Comparison of ENCODE assay signal across 24 cellular contexts in genomic region chr1:214719207-214719606, GRCh38.
DNase-seq lines count a peak whose midpoint lies in the region; ATAC-seq, FAIRE-seq and TF ChIP-seq lines count a peak whose summit lies in the region.
"Had no signal": no experiment of that assay in that cellular context is flagged by ENCODE, and none has a peak within 500 bp of the region (broad histone marks: within the 10 kb centered on the region; RNA-seq: fewer than 3 reads in every experiment).

No MANE protein-coding gene starts in this region.

- POLR2A ChIA-PET in GM12878 (lab: Charles Lee) = no interaction called here

- H3K27me3 Mint-ChIP-seq in H9 (ENCODE audit: low read depth) (no peaks in the 10 kb centered on the region), neural progenitor cell (ENCODE audit: insufficient read depth, low read depth) (peaks cover 2% of the 10 kb centered on the region)
- H3K27me3 Mint-ChIP-seq: activated naive CD8-positive, alpha-beta T cell treated with anti-CD3 and anti-CD28 coated beads, Interleukin-2, amount 10 ng/mL, durations not matched to agents 7 days and 5 days had no signal

- H2AK5ac ChIP-seq in H9 (ENCODE audit: insufficient read length, low read length) = no peak overlapping the region

- TF ChIP-seq CTCF in H9 (conservative IDR thresholded peaks at IDR 0.05) = peak; percentile 51
- peak; percentile 26; the same call in 1 of the 2 replicates for TF ChIP-seq CTCF in Loucy (conservative IDR thresholded peaks at IDR 0.05; ENCODE audit: low read length)
- TF ChIP-seq CTCF in GM12878 (IDR thresholded peaks at IDR 0.05 in 2 of 3, conservative IDR thresholded peaks at IDR 0.05 in 1 of 3; ENCODE audit: control insufficient read depth in 2 of 3, extremely low read depth in 1 of 3, insufficient read depth in 1 of 3, low read depth in 3 of 3, low read length in 3 of 3) = no peak
- TF ChIP-seq CTCF in neural progenitor cell (IDR thresholded peaks at IDR 0.05) = peak; percentile 41

- WGBS in H9 (ENCODE audit: extremely low coverage, insufficient read length, low lambda C conversion rate) = no CpG with 5 or more reads among the region's 4 CpGs
- WGBS in GM12878 (ENCODE audit: insufficient coverage, insufficient replicate concordance, low lambda C conversion rate, missing lambda C conversion rate) = 26% methylated on average over 4 of the region's 4 CpGs

- no peak for FAIRE-seq in GM12878 (lab: Jason Lieb, UNC)
- FAIRE-seq: endometrium, H1 had no signal

- no peak overlapping the region for H2BK15ac ChIP-seq in H9 (ENCODE audit: low read depth, low read length)

- no peak overlapping the region for H2BK20ac ChIP-seq in H9 (ENCODE audit: low read depth, low read length, poor library complexity, severe bottlenecking)

- no peak overlapping the region for H4K5ac ChIP-seq in H9 (ENCODE audit: insufficient read length, low read depth, low read length)

- no peaks in the 10 kb centered on the region for H3K36me3 ChIP-seq in Loucy (ENCODE audit: insufficient read depth, low read length)
- no peaks in the 10 kb centered on the region for H3K36me3 ChIP-seq in GM12878 (ENCODE audit: control insufficient read depth in 2 of 2, insufficient read depth in 2 of 2, low read length in 1 of 2)
- H3K36me3 ChIP-seq in neural progenitor cell = no peaks in the 10 kb centered on the region
- H3K36me3 ChIP-seq: breast epithelium, left ventricle myocardium inferior, right atrium auricular region had no signal

- peaks cover 2 to 7% of the 10 kb centered on the region in 2 experiments; a peak in 2 of 5 replicates for H3K9me3 Mint-ChIP-seq in H9
- H3K9me3 Mint-ChIP-seq in neural progenitor cell = peaks cover 7% of the 10 kb centered on the region
- H3K9me3 Mint-ChIP-seq: activated naive CD8-positive, alpha-beta T cell treated with anti-CD3 and anti-CD28 coated beads, Interleukin-2, amount 10 ng/mL, durations not matched to agents 7 days and 5 days had no signal

- intact Hi-C loops in GM12878 (cut with micrococcal nuclease; ENCODE audit: unreplicated experiment) = no loop called here

- TF ChIP-seq EP300 in GM12878 (IDR thresholded peaks at IDR 0.05; ENCODE audit: borderline replicate concordance in 1 of 2, control insufficient read depth in 1 of 2, low read depth in 2 of 2, low read length in 2 of 2) = no peak

- no peak overlapping the region for H2BK5ac ChIP-seq in H9 (ENCODE audit: insufficient read length, low read length)

- RAD21 ChIA-PET in GM12878 (lab: Charles Lee; ENCODE audit: unreplicated experiment) = no interaction called here

- in situ Hi-C loops in GM12878 (cut with MboI) = no loop called here

- SMC1A ChIA-PET in GM12878 (lab: Charles Lee; ENCODE audit: uncharacterized antibody, unreplicated experiment) = no interaction called here

- H3K4me2 ChIP-seq in H9 (ENCODE audit: insufficient read depth, insufficient read length, low read length) (no peak overlapping the region), Loucy (ENCODE audit: low read depth, low read length, poor library complexity, severe bottlenecking) (no peak overlapping the region), GM12878 (ENCODE audit: control insufficient read depth, insufficient read depth) (no peak overlapping the region), neural progenitor cell (no peak overlapping the region)

- H3F3A ChIP-seq in Loucy (ENCODE audit: low read depth) (no peaks in the 10 kb centered on the region), neural progenitor cell (ENCODE audit: low read depth) (no peaks in the 10 kb centered on the region)

- peaks cover 0 to 2% (median 0%) of the 10 kb centered on the region in 3 experiments; a peak in 1 of 7 replicates for H3K36me3 Mint-ChIP-seq in H9 (ENCODE audit: insufficient read depth in 1 of 3, low read depth in 3 of 3)
- H3K36me3 Mint-ChIP-seq in neural progenitor cell = no peaks in the 10 kb centered on the region
- H3K36me3 Mint-ChIP-seq: activated naive CD8-positive, alpha-beta T cell treated with anti-CD3 and anti-CD28 coated beads, Interleukin-2, amount 10 ng/mL, durations not matched to agents 7 days and 5 days had no signal

- H3K27me3 ChIP-seq in H9 (ENCODE audit: insufficient read depth, low read length) = no peaks in the 10 kb centered on the region
- H3K27me3 ChIP-seq in Loucy (ENCODE audit: insufficient read depth, low read length, poor library complexity, severe bottlenecking) = no peaks in the 10 kb centered on the region
- H3K27me3 ChIP-seq in GM12878 (replicated peaks in 1 of 2; ENCODE audit: control insufficient read depth in 2 of 2, insufficient read depth in 2 of 2, low read length in 1 of 2) = no peaks in the 10 kb centered on the region; a peak in 1 of 4 replicates
- H3K27me3 ChIP-seq in neural progenitor cell = no peaks in the 10 kb centered on the region
- H3K27me3 ChIP-seq: breast epithelium, right atrium auricular region had no signal

- no peak for TF ChIP-seq POLR2A in GM12878 (IDR thresholded peaks at IDR 0.05; ENCODE audit: low read depth, low read length)

- H3K4me3 Mint-ChIP-seq in H9 (no peak overlapping the region), neural progenitor cell (no peak overlapping the region)
- H3K4me3 Mint-ChIP-seq: activated naive CD8-positive, alpha-beta T cell treated with anti-CD3 and anti-CD28 coated beads, Interleukin-2, amount 10 ng/mL, durations not matched to agents 7 days and 5 days; naive thymus-derived CD8-positive, alpha-beta T cell had no signal

- no peak for DNase-seq in H9
- DNase-seq in GM12878 (ENCODE audit: low read depth, low spot score) = no peak
- no peak for DNase-seq in neural progenitor cell (ENCODE audit: low spot score)
- no peak for DNase-seq in NCI-H1694 (lab: John Stamatoyannopoulos, UW)
- DNase-seq in AG08395 (ENCODE audit: low spot score) = no peak
- DNase-seq: activated CD4-positive, alpha-beta T cell treated with anti-CD3 and anti-CD28 coated beads, Interleukin-2, amount 50 U/mL, for 4 hours; activated CD8-positive, alpha-beta memory T cell treated with anti-CD3 and anti-CD28 coated beads, Interleukin-2, amount 50 U/mL, for 48 hours; activated naive CD8-positive, alpha-beta T cell treated with anti-CD3 and anti-CD28 coated beads, Interleukin-2, amount 10 ng/mL, durations not matched to agents 7 days and 5 days; cortex of kidney; head of caudate nucleus; KG1; left ventricle myocardium inferior; naive thymus-derived CD8-positive, alpha-beta T cell; NCI-H1105 treated with DMSO at 0.1 percent for 48 hours; NCI-H510A treated with DMSO at 0.1 percent for 48 hours; RPMI8226; stimulated activated CD4-positive, alpha-beta T cell treated with anti-CD3 and anti-CD28 coated beads, Interleukin-4, amount 100 ng/mL, for 24 hours; stimulated activated naive CD8-positive, alpha-beta T cell treated with anti-CD3 and anti-CD28 coated beads, Interleukin-15, Interleukin-2, amounts not matched to agents 100 U/mL and 50 U/mL, for 24 hours had no signal

- H4K91ac ChIP-seq in H9 (ENCODE audit: insufficient read length, low read depth, low read length) = no peak overlapping the region

- H3K4me1 ChIP-seq in H9 (ENCODE audit: insufficient read depth, low read length) (no peaks in the 10 kb centered on the region), Loucy (ENCODE audit: insufficient read depth, low read length, poor library complexity, severe bottlenecking) (no peaks in the 10 kb centered on the region), GM12878 (ENCODE audit: control insufficient read depth, insufficient read depth, low read length) (no peaks in the 10 kb centered on the region), neural progenitor cell (peaks cover 19% of the 10 kb centered on the region)
- H3K4me1 ChIP-seq: breast epithelium, left ventricle myocardium inferior, right atrium auricular region had no signal

- H3K23ac ChIP-seq in H9 (ENCODE audit: insufficient read length, low read depth, low read length) = no peak overlapping the region

- no peak overlapping the region for H3K9ac ChIP-seq in H9 (ENCODE audit: extremely low read depth, insufficient read length, low read length)
- no peak overlapping the region for H3K9ac ChIP-seq in Loucy (ENCODE audit: low read depth, low read length, poor library complexity, severe bottlenecking)
- H3K9ac ChIP-seq in GM12878 (ENCODE audit: control insufficient read depth, insufficient read depth, low read length) = no peak overlapping the region
- H3K9ac ChIP-seq in neural progenitor cell = no peak overlapping the region

- H3K27ac Mint-ChIP-seq in H9 = no peak overlapping the region
- no peak overlapping the region for H3K27ac Mint-ChIP-seq in neural progenitor cell
- H3K27ac Mint-ChIP-seq: activated naive CD8-positive, alpha-beta T cell treated with anti-CD3 and anti-CD28 coated beads, Interleukin-2, amount 10 ng/mL, durations not matched to agents 7 days and 5 days had no signal

- no peak overlapping the region for H3K4ac ChIP-seq in H9 (ENCODE audit: low read depth, low read length)

- H3K9me2 ChIP-seq in Loucy (replicated peaks; ENCODE audit: low read depth, low read length) = no peaks in the 10 kb centered on the region

- no peaks in the 10 kb centered on the region for H3K79me1 ChIP-seq in H9 (ENCODE audit: insufficient read depth, low read depth, low read length, poor library complexity, severe bottlenecking)

- H3K4me1 Mint-ChIP-seq in H9 (no peaks in the 10 kb centered on the region), neural progenitor cell (peaks cover 22% of the 10 kb centered on the region)
- H3K4me1 Mint-ChIP-seq: activated naive CD8-positive, alpha-beta T cell treated with anti-CD3 and anti-CD28 coated beads, Interleukin-2, amount 10 ng/mL, durations not matched to agents 7 days and 5 days had no signal

- H2BK120ac ChIP-seq in H9 (ENCODE audit: low read depth, low read length, poor library complexity, severe bottlenecking) = no peak overlapping the region

- H4K8ac ChIP-seq in H9 (replicated peaks; ENCODE audit: insufficient read length, low read depth, low read length) = no peak overlapping the region

- H4K20me1 ChIP-seq in H9 (ENCODE audit: control insufficient read depth, insufficient read depth, insufficient read length) = no peaks in the 10 kb centered on the region
- H4K20me1 ChIP-seq in Loucy (ENCODE audit: insufficient read depth, low read length, poor library complexity, severe bottlenecking) = no peaks in the 10 kb centered on the region
- no peaks in the 10 kb centered on the region for H4K20me1 ChIP-seq in GM12878 (ENCODE audit: control insufficient read depth, insufficient read depth)
- H4K20me1 ChIP-seq in neural progenitor cell (ENCODE audit: low read depth) = no peaks in the 10 kb centered on the region

- no peaks in the 10 kb centered on the region for H3K23me2 ChIP-seq in H9 (ENCODE audit: insufficient read length, low read depth, low read length, poor library complexity, severe bottlenecking)

- CTCF ChIA-PET in GM12878 (lab: Yijun Ruan, JAX) = no interaction called here

- H3K18ac ChIP-seq in H9 (ENCODE audit: insufficient read length, low read depth, low read length) = no peak overlapping the region

- H3K79me2 ChIP-seq in H9 (ENCODE audit: insufficient read depth, low read length) (no peaks in the 10 kb centered on the region), Loucy (ENCODE audit: insufficient read depth, low read length) (no peaks in the 10 kb centered on the region), GM12878 (ENCODE audit: control insufficient read depth, insufficient read depth, low read length) (no peaks in the 10 kb centered on the region), neural progenitor cell (ENCODE audit: low read depth) (no peaks in the 10 kb centered on the region)

- no peak overlapping the region for H3K4me3 ChIP-seq in Loucy (ENCODE audit: low read length, poor library complexity, severe bottlenecking)
- H3K4me3 ChIP-seq in GM12878 = no peak overlapping the region
- H3K4me3 ChIP-seq in neural progenitor cell = no peak overlapping the region
- H3K4me3 ChIP-seq: breast epithelium, left ventricle myocardium inferior, right atrium auricular region had no signal

- H3K27ac ChIP-seq in H9 (ENCODE audit: insufficient read length, low read depth, low read length) (no peak overlapping the region), GM12878 (ENCODE audit: control insufficient read depth, insufficient read depth) (no peak overlapping the region), neural progenitor cell (no peak overlapping the region)
- H3K27ac ChIP-seq: breast epithelium, left ventricle myocardium inferior, right atrium auricular region had no signal

- H3K9me3 ChIP-seq in H9 (ENCODE audit: control insufficient read depth, low read depth, low read length) (no peaks in the 10 kb centered on the region), Loucy (ENCODE audit: insufficient read depth, low read depth, low read length) (no peaks in the 10 kb centered on the region), GM12878 (replicated peaks; ENCODE audit: control insufficient read depth, insufficient read depth, low read length) (no peaks in the 10 kb centered on the region), neural progenitor cell (ENCODE audit: low read depth) (no peaks in the 10 kb centered on the region)

- H3K56ac ChIP-seq in H9 (ENCODE audit: insufficient read length, low read depth, low read length) = no peak overlapping the region

- ATAC-seq in GM12878 = 0 out of 3 replicates have a peak, but pooled peaks have one; percentile 35
- ATAC-seq in HG03196 (IDR thresholded peaks at IDR 0.05; ENCODE audit: unreplicated experiment) = no peak
- ATAC-seq: naive thymus-derived CD8-positive, alpha-beta T cell; stimulated activated naive CD8-positive, alpha-beta T cell treated with anti-CD3 and anti-CD28 coated beads, Interleukin-15, Interleukin-2, amounts not matched to agents 100 U/mL and 50 U/mL, for 24 hours had no signal

- no peak overlapping the region for H3T11ph ChIP-seq in H9 (ENCODE audit: low read length)

- no peak overlapping the region for H2AFZ ChIP-seq in H9 (ENCODE audit: low read length)
- no peak overlapping the region for H2AFZ ChIP-seq in Loucy (ENCODE audit: low read length)
- no peak overlapping the region for H2AFZ ChIP-seq in GM12878 (ENCODE audit: control insufficient read depth, low read depth, low read length)
- H2AFZ ChIP-seq in neural progenitor cell (replicated peaks) = no peak overlapping the region

- TF ChIP-seq RAD21 in GM12878 (IDR thresholded peaks at IDR 0.05; ENCODE audit: insufficient read depth, low read depth, low read length) = no peak

- H2BK12ac ChIP-seq in H9 (ENCODE audit: insufficient read length, low read depth, low read length) = no peak overlapping the region

- no TSS peak for BruUV-seq in GM12878 (replicated peaks; lab: Mats Ljungman, UMichigan)

- H3K14ac ChIP-seq in H9 (ENCODE audit: insufficient read depth, low read length) = no peak overlapping the region

Comparison
In these comparisons a context has a peak if more than half of its experiments do, and no peak if none do; other contexts are left out.
1. CTCF ChIP-seq: peak in H9 (single experiment), Loucy (single experiment) and neural progenitor cell (single experiment); none in GM12878 (0 of 3).